ENCODE assay signal across 22 cellular contexts in genomic region chr2:215355801-215356200, GRCh38. TPM values are rescaled to one million over a fixed set of nuclear protein-coding genes. Genes with fewer than 3 reads are reported as not detected.
DNase-seq lines count a peak whose midpoint lies in the region; ATAC-seq, FAIRE-seq and TF ChIP-seq lines count a peak whose summit lies in the region.
"Had no signal": no experiment of that assay in that cellular context is flagged by ENCODE, and none has a peak within 500 bp of the region (broad histone marks: within the 10 kb centered on the region; RNA-seq: fewer than 3 reads in every experiment).

No MANE protein-coding gene starts in this region.

- H3K27me3 ChIP-seq in bronchial epithelial cell (ENCODE audit: control insufficient read depth, insufficient read depth, low read length), result no peaks in the 10 kb centered on the region
- H3K27me3 ChIP-seq: MG63 had no signal

- H3K4me3 Mint-ChIP-seq in HFFc6, result no peak overlapping the region
- H3K4me3 Mint-ChIP-seq in immature natural killer cell, result no peak overlapping the region
- H3K4me3 Mint-ChIP-seq: CD8-positive, alpha-beta memory T cell had no signal

- peak; percentile 71 for DNase-seq in AG10803 (ENCODE audit: low read depth)
- no peak for DNase-seq in HFFc6
- DNase-seq in bronchial epithelial cell (ENCODE audit: low read depth), result peak; percentile 22
- peak; percentile 74 for DNase-seq in fibroblast of the aortic adventitia (ENCODE audit: low read depth)
- DNase-seq in midbrain (lab: John Stamatoyannopoulos, UW), result no peak
- DNase-seq in NCI-H1436 treated with DMSO at 0.1 percent for 48 hours (lab: John Stamatoyannopoulos, UW), result no peak
- DNase-seq in immature natural killer cell, result no peak
- DNase-seq: CD8-positive, alpha-beta memory T cell; DMS53; EL; GF-D8; Kasumi-1; MG63; NCI-H1417; NCI-H187; NCI-H446; NCI-H526; PC-3; Right ventricle myocardium superior had no signal

- peaks cover 2% of the 10 kb centered on the region for H3K36me3 ChIP-seq in bronchial epithelial cell (ENCODE audit: control insufficient read depth, insufficient read depth, low read length)

- peaks cover 34% of the 10 kb centered on the region for H3K27me3 Mint-ChIP-seq in HFFc6 (ENCODE audit: insufficient read depth)
- no peaks in the 10 kb centered on the region for H3K27me3 Mint-ChIP-seq in immature natural killer cell (ENCODE audit: low read depth in 3 of 3)
- H3K27me3 Mint-ChIP-seq: CD8-positive, alpha-beta memory T cell had no signal

- H3K4me1 Mint-ChIP-seq in HFFc6 (ENCODE audit: low read depth) (peaks cover 22% of the 10 kb centered on the region), immature natural killer cell (no peaks in the 10 kb centered on the region)
- H3K4me1 Mint-ChIP-seq: CD8-positive, alpha-beta memory T cell had no signal

- 0 out of 2 replicates have a peak overlapping the region, but pooled peaks have one; percentile 12 for H3K27ac Mint-ChIP-seq in HFFc6
- H3K27ac Mint-ChIP-seq in immature natural killer cell, result no peak overlapping the region
- H3K27ac Mint-ChIP-seq: CD8-positive, alpha-beta memory T cell had no signal

- no peak for FAIRE-seq in bronchial epithelial cell (lab: Jason Lieb, UNC)
- FAIRE-seq: D721Med, GM19239 had no signal

- TF ChIP-seq CTCF in AG10803 (conservative IDR thresholded peaks at IDR 0.05; ENCODE audit: low read length) (no peak), HFFc6 (IDR thresholded peaks at IDR 0.05) (no peak), bronchial epithelial cell (IDR thresholded peaks at IDR 0.05; ENCODE audit: insufficient read depth, low read length, severe bottlenecking) (no peak), fibroblast of the aortic adventitia (IDR thresholded peaks at IDR 0.05; ENCODE audit: insufficient read depth, low read length) (no peak)

- peaks cover 4% of the 10 kb centered on the region; the same call in 1 of the 2 replicates for H3K9me3 Mint-ChIP-seq in HFFc6
- no peaks in the 10 kb centered on the region for H3K9me3 Mint-ChIP-seq in immature natural killer cell
- H3K9me3 Mint-ChIP-seq: CD8-positive, alpha-beta memory T cell had no signal

- ATAC-seq in HG03439 (IDR thresholded peaks at IDR 0.05; ENCODE audit: unreplicated experiment), result no peak
- ATAC-seq: PC-3 had no signal

- H3K36me3 Mint-ChIP-seq in HFFc6 (ENCODE audit: low read depth) (peaks cover 22% of the 10 kb centered on the region), immature natural killer cell (peaks cover 0 to 21% (median 17%) of the 10 kb centered on the region in 3 donors)

- H3K4me3 ChIP-seq in AG10803 (ENCODE audit: low read length) (no peak overlapping the region), bronchial epithelial cell (ENCODE audit: low read depth, low read length) (no peak overlapping the region), fibroblast of the aortic adventitia (ENCODE audit: low read depth, low read length) (no peak overlapping the region)
- H3K4me3 ChIP-seq: MG63 had no signal

RNA-seq across cellular contexts. Expression of gene ATIC, which starts 43.9 kb away (rescaled TPM):
- 100 to 1,000 TPM; 137 to 156 (median 150) TPM for total RNA-seq in HFFc6 (2021; fragmentation: NEBNext Ultra II Directional; extraction: Animal tissue kit (Norgen Biotek cat#: 25700))
- total RNA-seq in bronchial epithelial cell (18.7 and 35.0 TPM in 2 replicates), fibroblast of the aortic adventitia (ENCODE audit: low replicate concordance) (24.5 and 28.0 TPM in 2 replicates)
- polyA plus RNA-seq in immature natural killer cell, result 100 to 1,000 TPM in 2 of 3 donors, 10 to 100 TPM in 1; 97.5 to 106 (median 103) TPM

Comparison
In these comparisons a context has a peak if more than half of its experiments do, and no peak if none do; other contexts are left out.
1. DNase-seq: peak in AG10803 (single experiment), bronchial epithelial cell (single experiment) and fibroblast of the aortic adventitia (single experiment); none in HFFc6 (single experiment), midbrain (single experiment), NCI-H1436 treated with DMSO at 0.1 percent for 48 hours (single experiment) and immature natural killer cell (0 of 3).